Comparison of ENCODE assay signal across 1 cellular context in the genomic region with DNA sequence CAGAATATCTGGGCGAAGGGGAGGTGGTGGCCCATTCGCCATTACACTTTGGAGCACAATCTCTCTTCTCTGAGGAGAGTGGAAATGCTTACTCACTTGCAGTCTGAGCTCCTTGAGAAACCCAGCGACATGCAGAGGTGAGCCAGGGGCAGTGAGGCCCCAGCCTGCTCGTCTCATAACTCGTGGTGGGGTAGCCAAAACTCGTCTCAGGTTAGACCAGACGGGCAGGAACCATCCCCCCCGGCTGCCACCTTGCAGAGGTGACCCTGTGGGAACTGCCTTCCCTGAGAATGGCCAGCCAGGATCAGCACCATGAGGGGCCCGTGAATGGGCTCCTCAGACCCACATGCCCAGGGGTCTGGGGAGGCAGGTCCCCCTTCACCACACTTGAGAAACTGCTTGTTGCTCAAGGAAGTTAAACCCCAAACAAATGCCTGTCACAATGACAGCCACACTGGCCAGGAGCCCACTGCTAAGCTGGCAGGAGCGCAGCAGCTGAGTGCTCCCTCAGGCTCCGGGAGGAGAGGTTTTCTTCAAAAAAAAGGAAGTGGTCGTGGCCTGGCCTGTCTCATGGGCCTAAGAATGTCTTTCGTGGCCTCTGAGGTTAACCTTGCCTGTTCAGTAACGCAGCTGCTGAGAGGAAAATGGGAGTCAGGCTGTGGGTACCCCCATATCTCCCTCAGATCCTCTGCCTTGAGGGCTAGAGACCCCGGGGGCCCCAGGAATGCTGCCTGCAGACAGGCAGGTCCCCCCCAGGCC.
TF ChIP-seq lines count a peak whose summit lies in the region.

No MANE protein-coding gene starts in this region.

TF ChIP-seq in SK-N-SH, 30 proteins besides CTCF, POLR2A, EP300 and RAD21 (continued from another document):
- TF ChIP-seq ZBTB33 (IDR thresholded peaks at IDR 0.05; ENCODE audit: borderline replicate concordance, low read depth) (no peak), EZH2phosphoT487 (IDR thresholded peaks at IDR 0.05; ENCODE audit: borderline replicate concordance, low read depth) (no peak), FOXM1 (IDR thresholded peaks at IDR 0.05; ENCODE audit: low read depth) (no peak), USF2 (IDR thresholded peaks at IDR 0.05; ENCODE audit: borderline replicate concordance, low read depth, low read length) (no peak), TAF1 (IDR thresholded peaks at IDR 0.05; ENCODE audit: borderline replicate concordance, low read depth, low read length) (no peak), FOXJ3 (CRISPR knock-in tag; IDR thresholded peaks at IDR 0.05) (no peak), NRF1 (IDR thresholded peaks at IDR 0.05; ENCODE audit: low read depth, low read length) (no peak), FOSL2 (IDR thresholded peaks at IDR 0.05; ENCODE audit: borderline replicate concordance, low read depth) (no peak), SIN3A (IDR thresholded peaks at IDR 0.05; ENCODE audit: borderline replicate concordance, low read depth, low read length) (no peak), RCOR1 (IDR thresholded peaks at IDR 0.05; ENCODE audit: low read length) (no peak), POLR2AphosphoS5 (IDR thresholded peaks at IDR 0.05; ENCODE audit: low read depth, low read length) (no peak)
- TF ChIP-seq, protein P1, sequence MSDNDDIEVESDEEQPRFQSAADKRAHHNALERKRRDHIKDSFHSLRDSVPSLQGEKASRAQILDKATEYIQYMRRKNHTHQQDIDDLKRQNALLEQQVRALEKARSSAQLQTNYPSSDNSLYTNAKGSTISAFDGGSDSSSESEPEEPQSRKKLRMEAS (IDR thresholded peaks at IDR 0.05; ENCODE audit: low read depth), result no peak
